ENCODE assay signal across 18 cellular contexts in genomic region chr1:43392702-43393101, GRCh38. TPM values are rescaled to one million over a fixed set of nuclear protein-coding genes. Genes with fewer than 3 reads are reported as not detected.
A peak's percentile ranks its signal among the peaks of the same experiment; 100 is the strongest.
DNase-seq lines count a peak whose midpoint lies in the region; ATAC-seq and TF ChIP-seq lines count a peak whose summit lies in the region.
"Had no signal": no experiment of that assay in that cellular context is flagged by ENCODE, and none has a peak within 500 bp of the region (broad histone marks: within the 10 kb centered on the region; RNA-seq: fewer than 3 reads in every experiment).

No MANE protein-coding gene starts in this region.

- no peaks in the 10 kb centered on the region for H3K27me3 ChIP-seq in CD8-positive, alpha-beta T cell (ENCODE audit: insufficient read depth, low read length)
- H3K27me3 ChIP-seq in ascending aorta: no peaks in the 10 kb centered on the region
- H3K27me3 ChIP-seq: BLaER1 treated with 17β-estradiol and CSF1 and Interleukin-3, amounts not matched to agents 10 nM and 100 nM had no signal

- H3K27me3 Mint-ChIP-seq in activated T-cell treated with anti-CD3 and anti-CD28 coated beads, Interleukin-2, amount 50 U/mL, for 72 hours (ENCODE audit: low read depth): no peaks in the 10 kb centered on the region
- no peaks in the 10 kb centered on the region for H3K27me3 Mint-ChIP-seq in activated T-cell treated with anti-CD3 and anti-CD28 coated beads, Interleukin-2, amount 50 U/mL, for 4 hours (ENCODE audit: low read depth)
- H3K27me3 Mint-ChIP-seq in CD8-positive, alpha-beta T cell (ENCODE audit: low read depth): no peaks in the 10 kb centered on the region
- H3K27me3 Mint-ChIP-seq in T-helper 17 cell (no peaks in the 10 kb centered on the region), neural crest cell (ENCODE audit: low read depth) (no peaks in the 10 kb centered on the region)
- H3K27me3 Mint-ChIP-seq: CD4-positive, alpha-beta memory T cell had no signal

- peaks cover 6 to 15% of the 10 kb centered on the region in 2 donors for H3K36me3 Mint-ChIP-seq in activated T-cell treated with anti-CD3 and anti-CD28 coated beads, Interleukin-2, amount 50 U/mL, for 72 hours (ENCODE audit: insufficient read depth in 2 of 2)
- H3K36me3 Mint-ChIP-seq in activated T-cell treated with anti-CD3 and anti-CD28 coated beads, Interleukin-2, amount 50 U/mL, for 4 hours (ENCODE audit: insufficient read depth): peaks cover 10% of the 10 kb centered on the region
- H3K36me3 Mint-ChIP-seq in CD8-positive, alpha-beta T cell: peaks cover 36% of the 10 kb centered on the region
- H3K36me3 Mint-ChIP-seq in T-helper 17 cell (ENCODE audit: low read depth): peaks cover 2% of the 10 kb centered on the region
- no peaks in the 10 kb centered on the region for H3K36me3 Mint-ChIP-seq in neural crest cell (ENCODE audit: low read depth)

- H3K36me3 ChIP-seq in CD8-positive, alpha-beta T cell (ENCODE audit: insufficient read depth, low read length): peaks cover 5% of the 10 kb centered on the region
- peaks cover 0 to 7% of the 10 kb centered on the region in 2 donors for H3K36me3 ChIP-seq in ascending aorta
- H3K36me3 ChIP-seq: HAP-1 had no signal

- DNase-seq in activated T-cell treated with anti-CD3 and anti-CD28 coated beads, Interleukin-2, amount 50 U/mL, for 72 hours: no peak
- DNase-seq in activated T-cell treated with anti-CD3 and anti-CD28 coated beads, Interleukin-2, amount 50 U/mL, for 4 hours: no peak
- DNase-seq in CD8-positive, alpha-beta T cell: no peak
- DNase-seq in T-helper 17 cell (no peak), neural crest cell (ENCODE audit: low read depth, low spot score) (no peak), KG1 (lab: John Stamatoyannopoulos, UW) (no peak), ascending aorta (ENCODE audit: low spot score in 2 of 2) (no peak), KBM-7 (no peak)
- DNase-seq: ACHN; CD4-positive, alpha-beta memory T cell; COR-L47; DND-41; GDM1; HFFc6 had no signal

- no peak for TF ChIP-seq CTCF in CD8-positive, alpha-beta T cell (IDR thresholded peaks at IDR 0.05)
- TF ChIP-seq CTCF in neural crest cell (conservative IDR thresholded peaks at IDR 0.05): no peak
- TF ChIP-seq CTCF in ascending aorta (IDR thresholded peaks at IDR 0.05): no peak

- H3K27ac Mint-ChIP-seq in activated T-cell treated with anti-CD3 and anti-CD28 coated beads, Interleukin-2, amount 50 U/mL, for 72 hours: peak overlapping the region; percentile 17
- peak overlapping the region; percentile 3 for H3K27ac Mint-ChIP-seq in CD8-positive, alpha-beta T cell
- peak overlapping the region; percentile 67 for H3K27ac Mint-ChIP-seq in T-helper 17 cell
- no peak overlapping the region for H3K27ac Mint-ChIP-seq in neural crest cell (ENCODE audit: unreplicated experiment)
- H3K27ac Mint-ChIP-seq: HFFc6 had no signal

- no peak overlapping the region for H3K4me3 Mint-ChIP-seq in activated T-cell treated with anti-CD3 and anti-CD28 coated beads, Interleukin-2, amount 50 U/mL, for 72 hours
- no peak overlapping the region for H3K4me3 Mint-ChIP-seq in activated T-cell treated with anti-CD3 and anti-CD28 coated beads, Interleukin-2, amount 50 U/mL, for 4 hours
- no peak overlapping the region for H3K4me3 Mint-ChIP-seq in CD8-positive, alpha-beta T cell
- H3K4me3 Mint-ChIP-seq in T-helper 17 cell (no peak overlapping the region), neural crest cell (peak overlapping the region; percentile 74)
- H3K4me3 Mint-ChIP-seq: HFFc6 had no signal

- no peak for ATAC-seq in activated T-cell treated with anti-CD3 and anti-CD28 coated beads, Interleukin-2, amount 50 U/mL, for 72 hours (replicated peaks in 1 of 2)
- no peak for ATAC-seq in activated T-cell treated with anti-CD3 and anti-CD28 coated beads, Interleukin-2, amount 50 U/mL, for 4 hours
- ATAC-seq in CD8-positive, alpha-beta T cell: no peak
- no peak for ATAC-seq in T-helper 17 cell

- no peaks in the 10 kb centered on the region for H3K9me3 ChIP-seq in CD8-positive, alpha-beta T cell (ENCODE audit: low read length)
- no peaks in the 10 kb centered on the region for H3K9me3 ChIP-seq in T-helper 17 cell (ENCODE audit: control insufficient read depth, low read length, poor library complexity, severe bottlenecking)
- H3K9me3 ChIP-seq in ascending aorta: no peaks in the 10 kb centered on the region
- H3K9me3 ChIP-seq: BLaER1 treated with 17β-estradiol and CSF1 and Interleukin-3, amounts not matched to agents 10 nM and 100 nM; HAP-1 had no signal

- intact Hi-C loops in CD8-positive, alpha-beta T cell (cut with DNase I, micrococcal nuclease): no loop called here
- intact Hi-C loops in ascending aorta (cut with DNase I): no loop called here

- in situ Hi-C loops in KBM-7 (cut with MboI; ENCODE audit: low pct_unique_long_range_greater_than_20kb, low sequenced_read_pairs): no loop called here

- no peak overlapping the region for H3K27ac ChIP-seq in CD8-positive, alpha-beta T cell (ENCODE audit: low read depth, low read length)
- no peak overlapping the region for H3K27ac ChIP-seq in ascending aorta
- H3K27ac ChIP-seq: BLaER1 treated with 17β-estradiol and CSF1 and Interleukin-3, amounts not matched to agents 10 nM and 100 nM had no signal

- peaks cover 42% of the 10 kb centered on the region for H3K4me1 Mint-ChIP-seq in activated T-cell treated with anti-CD3 and anti-CD28 coated beads, Interleukin-2, amount 50 U/mL, for 72 hours (ENCODE audit: low read depth)
- peaks cover 42% of the 10 kb centered on the region for H3K4me1 Mint-ChIP-seq in activated T-cell treated with anti-CD3 and anti-CD28 coated beads, Interleukin-2, amount 50 U/mL, for 4 hours (ENCODE audit: low read depth)
- peaks cover 63% of the 10 kb centered on the region for H3K4me1 Mint-ChIP-seq in CD8-positive, alpha-beta T cell (ENCODE audit: low read depth)
- peaks cover 41% of the 10 kb centered on the region for H3K4me1 Mint-ChIP-seq in T-helper 17 cell
- H3K4me1 Mint-ChIP-seq in neural crest cell: peaks cover 23% of the 10 kb centered on the region

- POLR2A ChIA-PET in CD8-positive, alpha-beta T cell (lab: Charles Lee): no interaction called here

- H3K9me3 Mint-ChIP-seq in activated T-cell treated with anti-CD3 and anti-CD28 coated beads, Interleukin-2, amount 50 U/mL, for 72 hours: no peaks in the 10 kb centered on the region
- H3K9me3 Mint-ChIP-seq in activated T-cell treated with anti-CD3 and anti-CD28 coated beads, Interleukin-2, amount 50 U/mL, for 4 hours: no peaks in the 10 kb centered on the region
- no peaks in the 10 kb centered on the region for H3K9me3 Mint-ChIP-seq in CD8-positive, alpha-beta T cell
- no peaks in the 10 kb centered on the region for H3K9me3 Mint-ChIP-seq in neural crest cell
- H3K9me3 Mint-ChIP-seq: CD4-positive, alpha-beta memory T cell; HFFc6 had no signal

- CTCF ChIA-PET in CD8-positive, alpha-beta T cell (lab: Charles Lee): interaction anchor here (1.4 kb wide), 1 partner anchor 16 kb away, joined by 3 read pairs; no protein-coding TSS in a partner anchor

- H3K4me3 ChIP-seq in CD8-positive, alpha-beta T cell (ENCODE audit: low read depth, low read length): no peak overlapping the region
- H3K4me3 ChIP-seq in ascending aorta: no peak overlapping the region
- H3K4me3 ChIP-seq: BLaER1 treated with 17β-estradiol and CSF1 and Interleukin-3, amounts not matched to agents 10 nM and 100 nM; HAP-1 had no signal

- peaks cover 26% of the 10 kb centered on the region for H3K4me1 ChIP-seq in CD8-positive, alpha-beta T cell (ENCODE audit: insufficient read depth, low read length)
- peaks cover 18 to 22% of the 10 kb centered on the region in 2 donors for H3K4me1 ChIP-seq in ascending aorta

RNA-seq across cellular contexts. Expression of gene SZT2, which starts 3.0 kb away (rescaled TPM):
- 10 to 100 TPM; 51.4 to 51.6 TPM for total RNA-seq in activated T-cell treated with anti-CD3 and anti-CD28 coated beads, Interleukin-2, amount 50 U/mL, for 72 hours
- 10 to 100 TPM; 37.1 to 44.2 (median 39.5) TPM for total RNA-seq in activated T-cell treated with anti-CD3 and anti-CD28 coated beads, Interleukin-2, amount 50 U/mL, for 4 hours
- 10 to 100 TPM; 57.0 to 64.4 TPM for total RNA-seq in CD8-positive, alpha-beta T cell
- total RNA-seq in T-helper 17 cell (10 to 100 TPM; 87.0 to 92.1 TPM), neural crest cell (39.4 and 42.0 TPM in 2 replicates), ascending aorta (35.9 TPM)

RNA-seq across cellular contexts. Expression of gene MED8, which starts 3.1 kb away (rescaled TPM):
- 10 to 100 TPM; 64.2 to 71.1 TPM for total RNA-seq in activated T-cell treated with anti-CD3 and anti-CD28 coated beads, Interleukin-2, amount 50 U/mL, for 72 hours
- total RNA-seq in activated T-cell treated with anti-CD3 and anti-CD28 coated beads, Interleukin-2, amount 50 U/mL, for 4 hours: 10 to 100 TPM; 49.8 to 59.1 (median 50.4) TPM
- total RNA-seq in CD8-positive, alpha-beta T cell: 10 to 100 TPM; 18.8 to 20.2 TPM
- total RNA-seq in T-helper 17 cell: 10 to 100 TPM; 13.7 to 16.4 TPM
- 30.8 and 33.9 TPM in 2 replicates for total RNA-seq in neural crest cell
- 15.3 TPM for total RNA-seq in ascending aorta

RNA-seq across cellular contexts. Expression of gene ELOVL1, which starts 24.9 kb away (rescaled TPM):
- 10 to 100 TPM; 58.4 to 75.7 TPM for total RNA-seq in activated T-cell treated with anti-CD3 and anti-CD28 coated beads, Interleukin-2, amount 50 U/mL, for 72 hours
- total RNA-seq in activated T-cell treated with anti-CD3 and anti-CD28 coated beads, Interleukin-2, amount 50 U/mL, for 4 hours: 10 to 100 TPM; 91.4 to 99.8 (median 92.8) TPM
- 10 to 100 TPM; 24.6 to 25.6 TPM for total RNA-seq in CD8-positive, alpha-beta T cell
- total RNA-seq in T-helper 17 cell: 10 to 100 TPM; 32.3 to 36.9 TPM
- total RNA-seq in neural crest cell: 30.8 and 31.8 TPM in 2 replicates
- total RNA-seq in ascending aorta: 39.9 TPM

RNA-seq across cellular contexts. Expression of gene CDC20, which starts 33.9 kb away (rescaled TPM):
- total RNA-seq in activated T-cell treated with anti-CD3 and anti-CD28 coated beads, Interleukin-2, amount 50 U/mL, for 72 hours: 100 to 1,000 TPM; 108 to 163 TPM
- 10 to 100 TPM; 47.3 to 70.1 (median 60.3) TPM for total RNA-seq in activated T-cell treated with anti-CD3 and anti-CD28 coated beads, Interleukin-2, amount 50 U/mL, for 4 hours
- total RNA-seq in CD8-positive, alpha-beta T cell: 1 to 10 TPM in 1 of 2 experiments, under 1 TPM in 1; 0.92 to 1.3 TPM
- total RNA-seq in T-helper 17 cell: under 1 TPM; 0.65 to 0.97 TPM
- total RNA-seq in neural crest cell: 180 and 196 TPM in 2 replicates
- not detected for total RNA-seq in ascending aorta

RNA-seq across cellular contexts. Expression of gene MPL, which starts 55.1 kb away (rescaled TPM):
- total RNA-seq in activated T-cell treated with anti-CD3 and anti-CD28 coated beads, Interleukin-2, amount 50 U/mL, for 72 hours: not detected
- total RNA-seq in activated T-cell treated with anti-CD3 and anti-CD28 coated beads, Interleukin-2, amount 50 U/mL, for 4 hours: not detected
- total RNA-seq in CD8-positive, alpha-beta T cell: not detected
- total RNA-seq in T-helper 17 cell: 10 to 100 TPM in 1 of 2 donors, under 1 TPM in 1; 0.94 to 16.6 TPM
- total RNA-seq in neural crest cell: not detected in 2 replicates
- not detected for total RNA-seq in ascending aorta
- total RNA-seq: A172; CD4-positive, alpha-beta memory T cell; H1; HFFc6 had no signal
